ENCODE assay signal across 11 cellular contexts in the genomic region with DNA sequence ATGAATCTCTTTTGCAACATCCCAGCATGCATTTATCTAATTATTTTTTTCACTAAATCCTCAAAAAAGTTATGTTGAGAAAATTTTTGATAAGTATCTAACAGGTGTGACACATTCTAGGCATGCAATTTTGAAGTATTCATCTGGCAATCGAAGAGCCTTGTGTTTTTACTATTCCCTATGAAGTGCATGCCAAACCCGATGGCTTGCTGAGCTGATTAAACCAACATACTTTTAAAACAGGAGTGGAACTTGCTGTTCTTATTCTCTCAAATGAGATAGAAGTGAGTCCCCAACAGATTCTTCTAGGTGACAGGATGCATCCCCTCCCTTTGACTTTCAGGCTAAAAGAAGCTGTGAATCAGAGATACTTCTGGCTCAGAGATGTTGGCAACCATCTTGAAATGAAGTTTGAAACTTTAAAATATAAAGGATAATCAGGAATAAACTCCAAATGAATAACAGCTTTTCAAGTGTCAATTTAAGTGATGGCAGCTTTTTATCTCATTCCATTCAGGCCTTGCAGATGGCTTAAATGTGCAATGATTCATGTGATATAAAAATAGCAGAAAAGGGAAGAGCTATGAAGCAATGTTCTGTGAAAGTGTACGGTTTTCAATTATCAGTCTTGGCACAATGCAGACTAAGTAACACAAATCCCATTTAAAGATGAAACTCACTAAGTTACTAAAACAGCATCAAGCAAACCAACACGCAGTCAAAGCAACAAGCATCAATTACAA.
DNase-seq lines count a peak whose midpoint lies in the region; ATAC-seq and TF ChIP-seq lines count a peak whose summit lies in the region.
"Had no signal": no experiment of that assay in that cellular context is flagged by ENCODE, and none has a peak within 500 bp of the region (broad histone marks: within the 10 kb centered on the region; RNA-seq: fewer than 3 reads in every experiment).

No MANE protein-coding gene starts in this region.

- intact Hi-C loops in right cardiac atrium (cut with DNase I) (no loop called here), prostate gland (cut with DNase I) (no loop called here)

- H3K9me3 ChIP-seq in right cardiac atrium (ENCODE audit: control insufficient read depth, low read length) = no peaks in the 10 kb centered on the region
- H3K9me3 ChIP-seq in prostate gland = no peaks in the 10 kb centered on the region
- H3K9me3 ChIP-seq: neutrophil had no signal

- CTCF ChIA-PET in WTC11 (lab: Charles Lee) = interaction anchor here (0.6 kb wide), 1 partner anchor 101 kb away, joined by 3 read pairs; no protein-coding TSS in a partner anchor

- H3K9me3 Mint-ChIP-seq in WTC11 = no peaks in the 10 kb centered on the region
- H3K9me3 Mint-ChIP-seq: activated T-helper 17 cell treated with anti-CD3 and anti-CD28 coated beads, Interleukin-2, amount 50 U/mL, for 72 hours had no signal

- H3K27ac ChIP-seq in ACC112 (ENCODE audit: low read depth, low read length) (peak overlapping the region; percentile 37), right cardiac atrium (ENCODE audit: low read length) (no peak overlapping the region), prostate gland (no peak overlapping the region)
- H3K27ac ChIP-seq: neutrophil had no signal

- POLR2A ChIA-PET in WTC11 (lab: Charles Lee) = no interaction called here

- H3K36me3 Mint-ChIP-seq in WTC11 = peaks cover 7% of the 10 kb centered on the region

- TF ChIP-seq POLR2A in prostate gland (IDR thresholded peaks at IDR 0.05) = no peak

- H3K4me3 Mint-ChIP-seq in WTC11 = no peak overlapping the region
- H3K4me3 Mint-ChIP-seq: activated T-helper 17 cell treated with anti-CD3 and anti-CD28 coated beads, Interleukin-2, amount 50 U/mL, for 72 hours had no signal

- no peak overlapping the region for H2AFZ ChIP-seq in ACC112 (ENCODE audit: low read length, unreplicated experiment)

- TF ChIP-seq CTCF in WTC11 (IDR thresholded peaks at IDR 0.05) (no peak), GM13976 (IDR thresholded peaks at IDR 0.05; ENCODE audit: borderline replicate concordance, control extremely low read depth, extremely low read depth, insufficient read depth, missing control alignments) (no peak), prostate gland (IDR thresholded peaks at IDR 0.05) (no peak)

- H3K36me3 ChIP-seq in ACC112 (ENCODE audit: insufficient read depth, low read length) (peaks cover 10% of the 10 kb centered on the region; the same call in 1 of the 2 replicates), prostate gland (no peaks in the 10 kb centered on the region)
- H3K36me3 ChIP-seq: neutrophil had no signal

- peak overlapping the region; percentile 18; the same call in 1 of the 2 replicates for H3K27ac Mint-ChIP-seq in WTC11
- H3K27ac Mint-ChIP-seq: activated T-helper 17 cell treated with anti-CD3 and anti-CD28 coated beads, Interleukin-2, amount 50 U/mL, for 72 hours had no signal

- DNase-seq in LHCN-M2 (ENCODE audit: low read depth) (peak; percentile 43), WTC11 (ENCODE audit: low spot score) (no peak), right cardiac atrium (no peak), GM13976 (ENCODE audit: low spot score) (no peak), A172 (ENCODE audit: low spot score) (no peak), prostate gland (ENCODE audit: low spot score) (no peak)
- no peak for DNase-seq in activated CD8-positive, alpha-beta memory T cell treated with anti-CD3 and anti-CD28 coated beads for 24 hours
- DNase-seq: cerebellar nuclear complex had no signal

- peaks cover 12% of the 10 kb centered on the region for H3K4me1 ChIP-seq in ACC112 (ENCODE audit: control insufficient read depth, insufficient read depth, low read length, unreplicated experiment)
- H3K4me1 ChIP-seq in right cardiac atrium (ENCODE audit: control insufficient read depth, insufficient read depth, low read length) = peaks cover 8% of the 10 kb centered on the region
- H3K4me1 ChIP-seq in prostate gland (replicated peaks) = no peaks in the 10 kb centered on the region

- 37% methylated on average over 4 of the region's 4 CpGs for WGBS in right cardiac atrium
- WGBS in prostate gland = 31% methylated on average over 4 of the region's 4 CpGs

- H3K27me3 ChIP-seq in ACC112 (ENCODE audit: insufficient read depth, low read length) (no peaks in the 10 kb centered on the region), right cardiac atrium (ENCODE audit: control insufficient read depth, insufficient read depth) (no peaks in the 10 kb centered on the region), prostate gland (replicated peaks; ENCODE audit: insufficient read depth) (no peaks in the 10 kb centered on the region)
- H3K27me3 ChIP-seq: neutrophil had no signal

- H3K4me3 ChIP-seq in ACC112 (ENCODE audit: low read depth, low read length) (no peak overlapping the region), right cardiac atrium (ENCODE audit: low read length) (no peak overlapping the region), prostate gland (no peak overlapping the region)

- in situ Hi-C loops in GM13976 (cut with MboI; ENCODE audit: low sequenced_read_pairs, unreplicated experiment) = no loop called here

- peaks cover 32% of the 10 kb centered on the region for H3K79me2 ChIP-seq in ACC112 (ENCODE audit: control insufficient read depth, insufficient read depth, low read length, unreplicated experiment)

- no peaks in the 10 kb centered on the region for H3K27me3 Mint-ChIP-seq in WTC11 (ENCODE audit: low read depth)

- ATAC-seq in WTC11 = no peak
- ATAC-seq in right cardiac atrium = peak; percentile 61 to 74
- ATAC-seq: activated T-helper 17 cell treated with anti-CD3 and anti-CD28 coated beads, Interleukin-2, amount 50 U/mL, for 72 hours had no signal

- peaks cover 8% of the 10 kb centered on the region for H3K4me1 Mint-ChIP-seq in WTC11
- H3K4me1 Mint-ChIP-seq: activated T-helper 17 cell treated with anti-CD3 and anti-CD28 coated beads, Interleukin-2, amount 50 U/mL, for 72 hours had no signal

TF ChIP-seq in WTC11, 78 proteins besides CTCF, POLR2A, EP300 and RAD21:
- TF ChIP-seq HMGA2 (CRISPR knock-in tag; IDR thresholded peaks at IDR 0.05) (no peak), NFE2L1 (CRISPR knock-in tag; IDR thresholded peaks at IDR 0.05) (no peak), RELA (CRISPR knock-in tag; IDR thresholded peaks at IDR 0.05; ENCODE audit: borderline replicate concordance) (no peak), ETV6 (CRISPR knock-in tag; IDR thresholded peaks at IDR 0.05) (no peak), SP1 (CRISPR knock-in tag; conservative IDR thresholded peaks at IDR 0.05) (no peak), NR3C1 (CRISPR knock-in tag; conservative IDR thresholded peaks at IDR 0.05; ENCODE audit: low read depth) (no peak), GABPB1 (CRISPR knock-in tag; IDR thresholded peaks at IDR 0.05) (no peak)
- TF ChIP-seq, protein P1, sequence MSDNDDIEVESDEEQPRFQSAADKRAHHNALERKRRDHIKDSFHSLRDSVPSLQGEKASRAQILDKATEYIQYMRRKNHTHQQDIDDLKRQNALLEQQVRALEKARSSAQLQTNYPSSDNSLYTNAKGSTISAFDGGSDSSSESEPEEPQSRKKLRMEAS (CRISPR knock-in tag; IDR thresholded peaks at IDR 0.05) = no peak
